In genomic region chr17:2883544-2884203, GRCh38 we compare ENCODE assay signal across 1 cellular context.
TF ChIP-seq lines count a peak whose summit lies in the region.

No MANE protein-coding gene starts in this region.

TF ChIP-seq in GM23338, 12 proteins besides CTCF, POLR2A, EP300 and RAD21 (continued from another document):
- TF ChIP-seq ZNF462 (CRISPR knock-in tag; IDR thresholded peaks at IDR 0.05): no peak
- TF ChIP-seq, protein P1, sequence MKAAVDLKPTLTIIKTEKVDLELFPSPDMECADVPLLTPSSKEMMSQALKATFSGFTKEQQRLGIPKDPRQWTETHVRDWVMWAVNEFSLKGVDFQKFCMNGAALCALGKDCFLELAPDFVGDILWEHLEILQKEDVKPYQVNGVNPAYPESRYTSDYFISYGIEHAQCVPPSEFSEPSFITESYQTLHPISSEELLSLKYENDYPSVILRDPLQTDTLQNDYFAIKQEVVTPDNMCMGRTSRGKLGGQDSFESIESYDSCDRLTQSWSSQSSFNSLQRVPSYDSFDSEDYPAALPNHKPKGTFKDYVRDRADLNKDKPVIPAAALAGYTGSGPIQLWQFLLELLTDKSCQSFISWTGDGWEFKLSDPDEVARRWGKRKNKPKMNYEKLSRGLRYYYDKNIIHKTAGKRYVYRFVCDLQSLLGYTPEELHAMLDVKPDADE (IDR thresholded peaks at IDR 0.05): no peak
